ENCODE assay signal across 8 cellular contexts in the genomic region with DNA sequence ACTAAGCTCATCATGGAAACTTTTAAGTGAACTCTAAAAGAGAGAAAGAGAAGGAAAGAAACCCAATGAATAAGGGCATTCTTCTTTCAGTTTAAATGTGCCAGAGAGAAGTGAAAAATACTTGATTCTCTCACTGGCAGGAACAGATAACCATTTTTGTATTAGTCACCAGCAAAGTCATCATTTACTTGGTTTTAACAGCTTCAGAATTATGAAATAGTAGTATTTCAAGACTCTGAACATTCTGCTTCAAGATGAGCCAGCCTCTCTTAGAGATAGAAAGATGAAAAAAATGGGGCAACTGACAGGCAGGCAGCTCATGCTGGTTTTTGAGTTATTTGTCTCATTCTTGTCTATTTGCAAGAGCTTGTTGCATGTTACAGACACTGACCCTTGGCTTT.
DNase-seq lines count a peak whose midpoint lies in the region; ATAC-seq and TF ChIP-seq lines count a peak whose summit lies in the region.

No MANE protein-coding gene starts in this region.

- intact Hi-C loops in Right ventricle myocardium inferior (cut with DNase I): loop anchor here (10.0 kb wide), 1 partner anchor 82 kb away; no protein-coding TSS in a partner anchor
- intact Hi-C loops in left ventricle myocardium inferior (cut with micrococcal nuclease): no loop called here
- intact Hi-C loops in activated B cell treated with CpG ODN at 0.5 μM for 24 hours (cut with micrococcal nuclease): loop anchor here (1.0 to 5.0 kb wide), 5 partner anchors 8 to 95 kb away; no protein-coding TSS in a partner anchor
- intact Hi-C loops in mucosa of descending colon (cut with DNase I, micrococcal nuclease): no loop called here
- intact Hi-C loops in colonic mucosa (cut with DNase I): no loop called here

- no peaks in the 10 kb centered on the region for H3K4me1 ChIP-seq in left ventricle myocardium inferior
- peaks cover 6% of the 10 kb centered on the region for H3K4me1 ChIP-seq in mucosa of descending colon (ENCODE audit: low read depth)
- no peaks in the 10 kb centered on the region for H3K4me1 ChIP-seq in colonic mucosa

- no peaks in the 10 kb centered on the region for H3K36me3 ChIP-seq in left ventricle myocardium inferior
- no peaks in the 10 kb centered on the region for H3K36me3 ChIP-seq in mucosa of descending colon (ENCODE audit: low read depth)
- H3K36me3 ChIP-seq in colonic mucosa: no peaks in the 10 kb centered on the region

- H3K9me3 Mint-ChIP-seq in activated B cell treated with CpG ODN at 0.5 μM for 24 hours: no peaks in the 10 kb centered on the region

- no peaks in the 10 kb centered on the region for H3K27me3 Mint-ChIP-seq in activated B cell treated with CpG ODN at 0.5 μM for 24 hours

- no peaks in the 10 kb centered on the region for H3K36me3 Mint-ChIP-seq in activated B cell treated with CpG ODN at 0.5 μM for 24 hours (ENCODE audit: low read depth)

- peaks cover 63% of the 10 kb centered on the region for H3K4me1 Mint-ChIP-seq in activated B cell treated with CpG ODN at 0.5 μM for 24 hours

- DNase-seq in Right ventricle myocardium inferior (ENCODE audit: missing footprints): no peak
- no peak for DNase-seq in left ventricle myocardium inferior
- DNase-seq in activated B cell treated with CpG ODN at 0.5 μM for 24 hours: no peak
- peak; percentile 62 for DNase-seq in skeletal muscle cell (ENCODE audit: low read depth)
- no peak for DNase-seq in mucosa of descending colon
- DNase-seq in DMS153 (lab: John Stamatoyannopoulos, UW): no peak
- DNase-seq in colonic mucosa: no peak

- ATAC-seq in Right ventricle myocardium inferior: peak; percentile 34
- peak; percentile 90 for ATAC-seq in HG03159 (IDR thresholded peaks at IDR 0.05; ENCODE audit: unreplicated experiment)
- ATAC-seq in activated B cell treated with CpG ODN at 0.5 μM for 24 hours (ENCODE audit: low read depth): peak; percentile 57
- ATAC-seq in mucosa of descending colon: no peak

- H3K27ac ChIP-seq in left ventricle myocardium inferior (replicated peaks): no peak overlapping the region
- no peak overlapping the region for H3K27ac ChIP-seq in colonic mucosa

- H3K9me3 ChIP-seq in left ventricle myocardium inferior (replicated peaks) (peaks cover 4% of the 10 kb centered on the region), mucosa of descending colon (no peaks in the 10 kb centered on the region), colonic mucosa (no peaks in the 10 kb centered on the region)

- TF ChIP-seq CTCF in left ventricle myocardium inferior (IDR thresholded peaks at IDR 0.05; ENCODE audit: borderline replicate concordance) (no peak), activated B cell treated with CpG ODN at 0.5 μM for 24 hours (IDR thresholded peaks at IDR 0.05) (no peak), mucosa of descending colon (IDR thresholded peaks at IDR 0.05) (no peak), colonic mucosa (IDR thresholded peaks at IDR 0.05) (no peak)

- H3K4me3 ChIP-seq in left ventricle myocardium inferior (no peak overlapping the region), skeletal muscle cell (ENCODE audit: low read depth, low read length) (no peak overlapping the region), mucosa of descending colon (no peak overlapping the region), colonic mucosa (no peak overlapping the region)

- peak overlapping the region; percentile 55 for H3K4me3 Mint-ChIP-seq in activated B cell treated with CpG ODN at 0.5 μM for 24 hours

- H3K27ac Mint-ChIP-seq in activated B cell treated with CpG ODN at 0.5 μM for 24 hours: peak overlapping the region; percentile 65

- CTCF ChIA-PET in activated B cell treated with CpG ODN at 0.5 μM for 24 hours (lab: Charles Lee): interaction anchor here (1.3 kb wide), 1 partner anchor 103 kb away, joined by 3 read pairs; the partner anchor contains the start of gene GCNT1

- H3K27me3 ChIP-seq in left ventricle myocardium inferior (ENCODE audit: low read depth): no peaks in the 10 kb centered on the region
- no peaks in the 10 kb centered on the region for H3K27me3 ChIP-seq in colonic mucosa

- POLR2A ChIA-PET in activated B cell treated with CpG ODN at 0.5 μM for 24 hours (lab: Charles Lee): interaction anchor here (0.8 to 1.7 kb wide), 6 partner anchors 14 to 168 kb away, joined by 3 to 10 read pairs (median 4); partner anchors contain the start of gene RFK

- H3K9ac ChIP-seq in colonic mucosa (ENCODE audit: low read depth in 2 of 2, low read length in 2 of 2): no peak overlapping the region

Comparison
In these comparisons a context has a peak if more than half of its experiments do, and no peak if none do; other contexts are left out.
1. intact Hi-C loops: an anchor here in Right ventricle myocardium inferior (10.0 kb wide) and activated B cell treated with CpG ODN at 0.5 μM for 24 hours (1.0 to 5.0 kb wide); none called in left ventricle myocardium inferior, mucosa of descending colon and colonic mucosa.